In the genomic region with DNA sequence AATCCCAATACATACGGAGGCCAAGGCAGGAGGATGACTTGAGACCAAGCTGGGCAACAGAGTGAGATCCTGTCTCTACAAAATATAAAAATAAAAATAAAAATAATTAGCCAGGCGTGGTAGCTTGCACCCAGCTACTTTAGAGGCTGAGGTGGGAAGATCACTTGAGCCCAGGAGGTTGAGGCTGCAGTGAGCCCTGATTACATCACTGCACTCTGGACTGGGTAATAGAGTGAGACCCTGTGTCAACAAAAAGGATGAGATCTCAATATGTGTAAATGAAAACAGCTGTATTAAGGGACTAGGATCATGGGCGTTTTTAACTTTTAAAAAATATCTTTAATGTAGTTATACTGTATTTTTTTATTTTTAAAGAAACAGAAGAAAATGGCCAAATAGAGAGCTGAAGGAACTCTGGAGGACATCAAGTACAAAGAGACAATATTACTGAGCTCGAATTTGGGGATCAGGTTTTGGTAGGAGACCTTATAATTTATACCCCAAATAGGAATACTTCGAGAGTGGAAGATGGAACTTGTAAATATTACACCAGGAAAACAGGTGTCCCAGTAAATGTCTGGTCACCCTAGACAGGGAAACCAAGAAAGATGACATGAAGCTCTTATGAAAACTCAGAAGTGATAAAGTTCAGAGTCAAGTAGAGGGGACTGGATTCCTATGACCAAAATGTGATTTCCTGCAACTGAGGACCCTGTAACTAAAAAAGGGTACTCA, we compare ENCODE assay signal across 10 cellular contexts. TPM values are rescaled to one million over a fixed set of nuclear protein-coding genes. Genes with fewer than 3 reads are reported as not detected.
DNase-seq lines count a peak whose midpoint lies in the region; ATAC-seq and TF ChIP-seq lines count a peak whose summit lies in the region.
"Had no signal": no experiment of that assay in that cellular context is flagged by ENCODE, and none has a peak within 500 bp of the region (broad histone marks: within the 10 kb centered on the region; RNA-seq: fewer than 3 reads in every experiment).

No MANE protein-coding gene starts in this region.

- peak overlapping the region in 1 of 4 donors; percentile 56 for H3K4me3 Mint-ChIP-seq in CD4-positive, CD25-positive, alpha-beta regulatory T cell
- H3K4me3 Mint-ChIP-seq: GM23338 had no signal

- no peak overlapping the region for H3K18ac ChIP-seq in neuronal stem cell (ENCODE audit: low read length)

- peaks cover 30 to 83% (median 69%) of the 10 kb centered on the region in 4 donors for H3K4me1 Mint-ChIP-seq in CD4-positive, CD25-positive, alpha-beta regulatory T cell

- H3K36me3 ChIP-seq in CD4-positive, CD25-positive, alpha-beta regulatory T cell (ENCODE audit: control insufficient read depth, insufficient read depth, low read length): peaks cover 19% of the 10 kb centered on the region
- H3K36me3 ChIP-seq in GM23248 (ENCODE audit: low read depth) (no peaks in the 10 kb centered on the region), breast epithelium (no peaks in the 10 kb centered on the region), skeletal muscle satellite cell (ENCODE audit: insufficient read depth, low read length) (no peaks in the 10 kb centered on the region), neuronal stem cell (replicated peaks in 1 of 2; ENCODE audit: control insufficient read depth in 2 of 2, insufficient read depth in 2 of 2, low read length in 2 of 2) (no peaks in the 10 kb centered on the region)

- TF ChIP-seq CTCF in breast epithelium (IDR thresholded peaks at IDR 0.05): no peak

- H3K4me2 ChIP-seq in GM23248 (ENCODE audit: unreplicated experiment) (peak overlapping the region; percentile 37), skeletal muscle satellite cell (ENCODE audit: low read length) (peak overlapping the region; percentile 16), neuronal stem cell (ENCODE audit: insufficient read depth, low read length, poor library complexity, severe bottlenecking) (no peak overlapping the region)
- H3K4me2 ChIP-seq: GM23338 had no signal

- H3K4ac ChIP-seq in neuronal stem cell (ENCODE audit: low read length): no peak overlapping the region

- H2BK5ac ChIP-seq in neuronal stem cell (ENCODE audit: low read length): no peak overlapping the region

- no peak overlapping the region for H3K9ac ChIP-seq in GM23248
- peak overlapping the region; percentile 63 for H3K9ac ChIP-seq in skeletal muscle satellite cell (ENCODE audit: low read depth, low read length)
- no peak overlapping the region for H3K9ac ChIP-seq in neuronal stem cell (ENCODE audit: low read depth, low read length, poor library complexity)

- intact Hi-C loops in breast epithelium (cut with DNase I; ENCODE audit: low total_unique reads): no loop called here

- TF ChIP-seq POLR2A in breast epithelium (IDR thresholded peaks at IDR 0.05): no peak

- no peaks in the 10 kb centered on the region for H3K79me2 ChIP-seq in GM23248 (ENCODE audit: insufficient read depth)

- H3K36me3 Mint-ChIP-seq in CD4-positive, CD25-positive, alpha-beta regulatory T cell: peaks cover 27% of the 10 kb centered on the region

- H4K91ac ChIP-seq in neuronal stem cell (ENCODE audit: low read depth, low read length, poor library complexity): no peak overlapping the region

- no peak for ATAC-seq in CD4-positive, CD25-positive, alpha-beta regulatory T cell (ENCODE audit: low read depth in 2 of 2)
- no peak for ATAC-seq in HG03045 (IDR thresholded peaks at IDR 0.05; ENCODE audit: unreplicated experiment)
- ATAC-seq: GM23338 had no signal

- no peaks in the 10 kb centered on the region for H4K20me1 ChIP-seq in GM23248 (ENCODE audit: insufficient read depth)

- no peak overlapping the region for H2BK120ac ChIP-seq in neuronal stem cell (ENCODE audit: low read depth, low read length)

- no peaks in the 10 kb centered on the region for H3K79me1 ChIP-seq in neuronal stem cell (ENCODE audit: low read depth, low read length)

- H3K4me1 ChIP-seq in CD4-positive, CD25-positive, alpha-beta regulatory T cell (ENCODE audit: control insufficient read depth, insufficient read depth, low read length, poor library complexity, severe bottlenecking): peaks cover 79% of the 10 kb centered on the region
- H3K4me1 ChIP-seq in GM23248 (ENCODE audit: insufficient read depth) (peaks cover 10% of the 10 kb centered on the region), breast epithelium (no peaks in the 10 kb centered on the region), skeletal muscle satellite cell (ENCODE audit: control insufficient read depth, insufficient read depth, low read length) (peaks cover 56% of the 10 kb centered on the region), neuronal stem cell (ENCODE audit: control insufficient read depth in 2 of 2, insufficient read depth in 1 of 2, low read depth in 1 of 2, low read length in 2 of 2) (no peaks in the 10 kb centered on the region)

- H3K27ac ChIP-seq in CD4-positive, CD25-positive, alpha-beta regulatory T cell (ENCODE audit: insufficient read depth, low read length, poor library complexity, severe bottlenecking): peak overlapping the region; percentile 96
- H3K27ac ChIP-seq in GM23248 (no peak overlapping the region), breast epithelium (peak overlapping the region; percentile 13 to 66), neuronal stem cell (replicated peaks; ENCODE audit: low read length) (no peak overlapping the region)

- H3K23ac ChIP-seq in neuronal stem cell (ENCODE audit: low read depth, low read length, poor library complexity): no peak overlapping the region

- H2BK12ac ChIP-seq in neuronal stem cell (ENCODE audit: low read length): no peak overlapping the region

- H3K27me3 ChIP-seq in CD4-positive, CD25-positive, alpha-beta regulatory T cell (ENCODE audit: control insufficient read depth, insufficient read depth, low read length): no peaks in the 10 kb centered on the region
- H3K27me3 ChIP-seq in GM23248 (replicated peaks; ENCODE audit: insufficient read depth) (no peaks in the 10 kb centered on the region), breast epithelium (no peaks in the 10 kb centered on the region), skeletal muscle satellite cell (ENCODE audit: control insufficient read depth, insufficient read depth, low read length) (no peaks in the 10 kb centered on the region), neuronal stem cell (ENCODE audit: control insufficient read depth in 3 of 3, insufficient read depth in 3 of 3, low read depth in 1 of 3, low read length in 3 of 3) (peaks cover 0 to 5% (median 0%) of the 10 kb centered on the region in 3 experiments)

- H3K4me3 ChIP-seq in CD4-positive, CD25-positive, alpha-beta regulatory T cell (ENCODE audit: low read depth, low read length): peak overlapping the region; percentile 42
- H3K4me3 ChIP-seq in GM23248: no peak overlapping the region
- H3K4me3 ChIP-seq in breast epithelium: no peak overlapping the region
- no peak overlapping the region for H3K4me3 ChIP-seq in skeletal muscle satellite cell (ENCODE audit: low read length)
- no peak overlapping the region for H3K4me3 ChIP-seq in neuronal stem cell (ENCODE audit: low read length in 2 of 2)
- H3K4me3 ChIP-seq: GM23338 had no signal

- H3K27me3 Mint-ChIP-seq in CD4-positive, CD25-positive, alpha-beta regulatory T cell: no peaks in the 10 kb centered on the region

- H2BK15ac ChIP-seq in neuronal stem cell (ENCODE audit: low read length): no peak overlapping the region

- H3K9me2 ChIP-seq in GM23248 (ENCODE audit: insufficient read depth): no peaks in the 10 kb centered on the region

- peaks cover 17% of the 10 kb centered on the region; the same call in 1 of the 2 replicates for H3F3A ChIP-seq in GM23248 (ENCODE audit: insufficient read depth)

- H2AFZ ChIP-seq in GM23248 (no peak overlapping the region), neuronal stem cell (ENCODE audit: low read length) (no peak overlapping the region)
- H2AFZ ChIP-seq: GM23338 had no signal

- no peak overlapping the region for H2AK5ac ChIP-seq in neuronal stem cell (ENCODE audit: low read depth, low read length)

- no peak for DNase-seq in CD4-positive, CD25-positive, alpha-beta regulatory T cell
- no peak for DNase-seq in GM23248
- no peak for DNase-seq in breast epithelium (ENCODE audit: low spot score in 2 of 2)
- DNase-seq in EL: no peak
- no peak for DNase-seq in neuronal stem cell (ENCODE audit: low spot score)
- DNase-seq: aorta, NCI-H146 had no signal

- no peaks in the 10 kb centered on the region for H3K9me3 Mint-ChIP-seq in CD4-positive, CD25-positive, alpha-beta regulatory T cell
- H3K9me3 Mint-ChIP-seq: GM23338 had no signal

- no peak overlapping the region for H3K14ac ChIP-seq in neuronal stem cell (ENCODE audit: low read length)

- no peak overlapping the region for H4K8ac ChIP-seq in neuronal stem cell (ENCODE audit: low read depth, low read length)

- H3K9me3 ChIP-seq in CD4-positive, CD25-positive, alpha-beta regulatory T cell (ENCODE audit: control insufficient read depth in 2 of 2, low read length in 2 of 2): no peaks in the 10 kb centered on the region
- H3K9me3 ChIP-seq in GM23248 (ENCODE audit: low read depth): no peaks in the 10 kb centered on the region
- H3K9me3 ChIP-seq in breast epithelium: no peaks in the 10 kb centered on the region
- no peaks in the 10 kb centered on the region for H3K9me3 ChIP-seq in skeletal muscle satellite cell (replicated peaks; ENCODE audit: low read length)
- H3K9me3 ChIP-seq in neuronal stem cell (replicated peaks in 1 of 2; ENCODE audit: control insufficient read depth in 2 of 2, insufficient read depth in 1 of 2, low read depth in 1 of 2, low read length in 2 of 2): no peaks in the 10 kb centered on the region

- WGBS in GM23248 (ENCODE audit: low coverage in 1 of 2, low lambda C conversion rate in 2 of 2, missing lambda C conversion rate in 2 of 2), 2 experiments: 50 to 52% methylated on average over 5 of the region's 5 CpGs
- no CpG with 5 or more reads among the region's 5 CpGs for WGBS in neuronal stem cell (ENCODE audit: extremely low coverage in 2 of 2, insufficient read length in 2 of 2, insufficient replicate concordance in 1 of 2), 2 donors

- in situ Hi-C loops in GM23248 (cut with MboI): no loop called here

- H3K27ac Mint-ChIP-seq in CD4-positive, CD25-positive, alpha-beta regulatory T cell: peak overlapping the region; percentile 72 to 91 (median 78)
- H3K27ac Mint-ChIP-seq: GM23338 had no signal

RNA-seq across cellular contexts. Expression of a gene that starts 13.1 kb away (rescaled TPM):
- total RNA-seq in CD4-positive, CD25-positive, alpha-beta regulatory T cell: 50.7 TPM
- polyA plus RNA-seq in CD4-positive, CD25-positive, alpha-beta regulatory T cell: 100 to 1,000 TPM in 3 of 4 donors, 10 to 100 TPM in 1; 86.8 to 119 (median 109) TPM
- total RNA-seq in GM23248 (2014; rRNA removed; shearing (Covaris generic)): not detected in 2 replicates
- polyA plus RNA-seq in GM23248 (2016; fragmentation: Nextera tagmentation; extraction: Ambion mirVana): 0.56 TPM in 1 of 2 replicates, not detected in the other
- 10 to 100 TPM; 15.7 to 43.6 (median 34.7) TPM for total RNA-seq in breast epithelium
- not detected in 2 replicates for total RNA-seq in skeletal muscle satellite cell (2012; rRNA removed)
- not detected for polyA plus RNA-seq in neuronal stem cell (2013, experiment 1 of 2)
- not detected for polyA plus RNA-seq in neuronal stem cell (2013, experiment 2 of 2)
- total RNA-seq: GM23338 had no signal
- polyA plus RNA-seq: GM23338 had no signal

RNA-seq across cellular contexts. Expression of a gene that starts 43.1 kb away (rescaled TPM):
- 5.4 TPM for total RNA-seq in CD4-positive, CD25-positive, alpha-beta regulatory T cell
- 1 to 10 TPM; 4.4 to 7.7 (median 6.0) TPM for polyA plus RNA-seq in CD4-positive, CD25-positive, alpha-beta regulatory T cell
- total RNA-seq in GM23248 (2014; rRNA removed; shearing (Covaris generic)): not detected in 2 replicates
- polyA plus RNA-seq in GM23248 (2016; fragmentation: Nextera tagmentation; extraction: Ambion mirVana): 0.33 TPM in 1 of 2 replicates, not detected in the other
- total RNA-seq in breast epithelium: 10 to 100 TPM in 1 of 3 donors, 1 to 10 TPM in 2; 4.6 to 15.4 (median 9.1) TPM
- 6.6 and 10.1 TPM in 2 replicates for total RNA-seq in skeletal muscle satellite cell (2012; rRNA removed)
- polyA plus RNA-seq in neuronal stem cell (2013, experiment 1 of 2): 2.4 TPM
- polyA plus RNA-seq in neuronal stem cell (2013, experiment 2 of 2): 2.0 TPM

Comparison
In these comparisons a context has a peak if more than half of its experiments do, and no peak if none do; other contexts are left out.
1. H3K27ac ChIP-seq: peak in CD4-positive, CD25-positive, alpha-beta regulatory T cell (single experiment) and breast epithelium (2 of 2); none in GM23248 (single experiment) and neuronal stem cell (single experiment).
2. RNA of a gene that starts 13.1 kb away (total RNA-seq): 50.7 TPM in CD4-positive, CD25-positive, alpha-beta regulatory T cell (single experiment) and 15.7 to 43.6 TPM in breast epithelium; not detected in GM23248; every median in the first group is over 10 times any median in the second.